In genomic region chr1:84507887-84508286, GRCh38 we compare ENCODE assay signal across 2 cellular contexts.
A peak's percentile ranks its signal among the peaks of the same experiment; 100 is the strongest.
TF ChIP-seq lines count a peak whose summit lies in the region.
"Not testable (repeated sequence)": the region's sequence is repeated elsewhere in the genome, so short reads cannot be mapped to it uniquely, and the experiment has no call there.

No MANE protein-coding gene starts in this region.

TF ChIP-seq in K562, 482 proteins besides CTCF, POLR2A, EP300 and RAD21 (continues in another document):
- TF ChIP-seq MECOM (CRISPR knock-in tag; IDR thresholded peaks at IDR 0.05) (peak; percentile 14; the same call in 1 of the 2 replicates), ZFX (CRISPR knock-in tag; IDR thresholded peaks at IDR 0.05) (peak; percentile 74), MLLT1 (IDR thresholded peaks at IDR 0.05) (0 out of 4 replicates have a peak, but pooled peaks of 1 of the 2 experiments have one; percentile 44), RBFOX2 (IDR thresholded peaks at IDR 0.05; ENCODE audit: low read depth, low read length) (peak; percentile 14; the same call in 1 of the 2 replicates), L3MBTL2 (IDR thresholded peaks at IDR 0.05) (peak; percentile 73), TFE3 (CRISPR knock-in tag; IDR thresholded peaks at IDR 0.05) (peak; percentile 20), ZNF592 (IDR thresholded peaks at IDR 0.05) (0 out of 2 replicates have a peak, but pooled peaks have one; percentile 49), CC2D1A (IDR thresholded peaks at IDR 0.05) (peak; percentile 65; the same call in 1 of the 2 replicates), CEBPG (tag; conservative IDR thresholded peaks at IDR 0.05 in 1 of 2, IDR thresholded peaks at IDR 0.05 in 1 of 2) (0 out of 4 replicates have a peak, but pooled peaks of 1 of the 2 experiments have one; percentile 9), SOX6 (IDR thresholded peaks at IDR 0.05) (0 out of 2 replicates have a peak, but pooled peaks have one; percentile 23)
- TF ChIP-seq, protein P1, sequence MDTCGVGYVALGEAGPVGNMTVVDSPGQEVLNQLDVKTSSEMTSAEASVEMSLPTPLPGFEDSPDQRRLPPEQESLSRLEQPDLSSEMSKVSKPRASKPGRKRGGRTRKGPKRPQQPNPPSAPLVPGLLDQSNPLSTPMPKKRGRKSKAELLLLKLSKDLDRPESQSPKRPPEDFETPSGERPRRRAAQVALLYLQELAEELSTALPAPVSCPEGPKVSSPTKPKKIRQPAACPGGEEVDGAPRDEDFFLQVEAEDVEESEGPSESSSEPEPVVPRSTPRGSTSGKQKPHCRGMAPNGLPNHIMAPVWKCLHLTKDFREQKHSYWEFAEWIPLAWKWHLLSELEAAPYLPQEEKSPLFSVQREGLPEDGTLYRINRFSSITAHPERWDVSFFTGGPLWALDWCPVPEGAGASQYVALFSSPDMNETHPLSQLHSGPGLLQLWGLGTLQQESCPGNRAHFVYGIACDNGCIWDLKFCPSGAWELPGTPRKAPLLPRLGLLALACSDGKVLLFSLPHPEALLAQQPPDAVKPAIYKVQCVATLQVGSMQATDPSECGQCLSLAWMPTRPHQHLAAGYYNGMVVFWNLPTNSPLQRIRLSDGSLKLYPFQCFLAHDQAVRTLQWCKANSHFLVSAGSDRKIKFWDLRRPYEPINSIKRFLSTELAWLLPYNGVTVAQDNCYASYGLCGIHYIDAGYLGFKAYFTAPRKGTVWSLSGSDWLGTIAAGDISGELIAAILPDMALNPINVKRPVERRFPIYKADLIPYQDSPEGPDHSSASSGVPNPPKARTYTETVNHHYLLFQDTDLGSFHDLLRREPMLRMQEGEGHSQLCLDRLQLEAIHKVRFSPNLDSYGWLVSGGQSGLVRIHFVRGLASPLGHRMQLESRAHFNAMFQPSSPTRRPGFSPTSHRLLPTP (IDR thresholded peaks at IDR 0.05; ENCODE audit: borderline replicate concordance, extremely low read depth, insufficient read length), result peak; percentile 39
- TF ChIP-seq, protein P2, sequence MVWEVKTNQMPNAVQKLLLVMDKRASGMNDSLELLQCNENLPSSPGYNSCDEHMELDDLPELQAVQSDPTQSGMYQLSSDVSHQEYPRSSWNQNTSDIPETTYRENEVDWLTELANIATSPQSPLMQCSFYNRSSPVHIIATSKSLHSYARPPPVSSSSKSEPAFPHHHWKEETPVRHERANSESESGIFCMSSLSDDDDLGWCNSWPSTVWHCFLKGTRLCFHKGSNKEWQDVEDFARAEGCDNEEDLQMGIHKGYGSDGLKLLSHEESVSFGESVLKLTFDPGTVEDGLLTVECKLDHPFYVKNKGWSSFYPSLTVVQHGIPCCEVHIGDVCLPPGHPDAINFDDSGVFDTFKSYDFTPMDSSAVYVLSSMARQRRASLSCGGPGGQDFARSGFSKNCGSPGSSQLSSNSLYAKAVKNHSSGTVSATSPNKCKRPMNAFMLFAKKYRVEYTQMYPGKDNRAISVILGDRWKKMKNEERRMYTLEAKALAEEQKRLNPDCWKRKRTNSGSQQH (CRISPR knock-in tag; IDR thresholded peaks at IDR 0.05), result 0 out of 2 replicates have a peak, but pooled peaks have one; percentile 23
- TF ChIP-seq CEBPG (CRISPR knock-in tag; IDR thresholded peaks at IDR 0.05), result not testable (repeated sequence)

TF ChIP-seq in HepG2, 621 proteins besides CTCF, POLR2A, EP300 and RAD21:
- TF ChIP-seq ZBTB38 (CRISPR knock-in tag; IDR thresholded peaks at IDR 0.05), result 0 out of 2 replicates have a peak, but pooled peaks have one; percentile 62
- TF ChIP-seq SALL1 (CRISPR knock-in tag; IDR thresholded peaks at IDR 0.05), result peak; percentile 16; the same call in 1 of the 2 replicates
- TF ChIP-seq, protein P3, sequence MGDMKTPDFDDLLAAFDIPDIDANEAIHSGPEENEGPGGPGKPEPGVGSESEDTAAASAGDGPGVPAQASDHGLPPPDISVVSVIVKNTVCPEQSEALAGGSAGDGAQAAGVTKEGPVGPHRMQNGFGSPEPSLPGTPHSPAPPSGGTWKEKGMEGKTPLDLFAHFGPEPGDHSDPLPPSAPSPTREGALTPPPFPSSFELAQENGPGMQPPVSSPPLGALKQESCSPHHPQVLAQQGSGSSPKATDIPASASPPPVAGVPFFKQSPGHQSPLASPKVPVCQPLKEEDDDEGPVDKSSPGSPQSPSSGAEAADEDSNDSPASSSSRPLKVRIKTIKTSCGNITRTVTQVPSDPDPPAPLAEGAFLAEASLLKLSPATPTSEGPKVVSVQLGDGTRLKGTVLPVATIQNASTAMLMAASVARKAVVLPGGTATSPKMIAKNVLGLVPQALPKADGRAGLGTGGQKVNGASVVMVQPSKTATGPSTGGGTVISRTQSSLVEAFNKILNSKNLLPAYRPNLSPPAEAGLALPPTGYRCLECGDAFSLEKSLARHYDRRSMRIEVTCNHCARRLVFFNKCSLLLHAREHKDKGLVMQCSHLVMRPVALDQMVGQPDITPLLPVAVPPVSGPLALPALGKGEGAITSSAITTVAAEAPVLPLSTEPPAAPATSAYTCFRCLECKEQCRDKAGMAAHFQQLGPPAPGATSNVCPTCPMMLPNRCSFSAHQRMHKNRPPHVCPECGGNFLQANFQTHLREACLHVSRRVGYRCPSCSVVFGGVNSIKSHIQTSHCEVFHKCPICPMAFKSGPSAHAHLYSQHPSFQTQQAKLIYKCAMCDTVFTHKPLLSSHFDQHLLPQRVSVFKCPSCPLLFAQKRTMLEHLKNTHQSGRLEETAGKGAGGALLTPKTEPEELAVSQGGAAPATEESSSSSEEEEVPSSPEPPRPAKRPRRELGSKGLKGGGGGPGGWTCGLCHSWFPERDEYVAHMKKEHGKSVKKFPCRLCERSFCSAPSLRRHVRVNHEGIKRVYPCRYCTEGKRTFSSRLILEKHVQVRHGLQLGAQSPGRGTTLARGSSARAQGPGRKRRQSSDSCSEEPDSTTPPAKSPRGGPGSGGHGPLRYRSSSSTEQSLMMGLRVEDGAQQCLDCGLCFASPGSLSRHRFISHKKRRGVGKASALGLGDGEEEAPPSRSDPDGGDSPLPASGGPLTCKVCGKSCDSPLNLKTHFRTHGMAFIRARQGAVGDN (CRISPR knock-in tag; IDR thresholded peaks at IDR 0.05), result 0 out of 2 replicates have a peak, but pooled peaks have one; percentile 11
